Comparison of ENCODE assay signal across 18 cellular contexts in genomic region chr9:98150164-98150563, GRCh38.
"Had no signal": no experiment of that assay in that cellular context is flagged by ENCODE, and none has a peak within 500 bp of the region (broad histone marks: within the 10 kb centered on the region; RNA-seq: fewer than 3 reads in every experiment).

No MANE protein-coding gene starts in this region.

- H3K9me3 ChIP-seq: colonic mucosa, gastrocnemius medialis, psoas muscle, spleen, transverse colon had no signal

- H3K27ac Mint-ChIP-seq: activated CD8-positive, alpha-beta T cell treated with anti-CD3 and anti-CD28 coated beads for 36 hours; activated T-helper 1 cell treated with anti-CD3 and anti-CD28 coated beads, Interleukin-12 subunit alpha, Interleukin-12 subunit beta, Interleukin-2, Interleukin-4 antibody, amounts not matched to agents 30 ng/mL and 10 ng/mL and 1 ng/mL, durations not matched to agents 14 hours and 24 hours and 36 hours had no signal

- H3K36me3 ChIP-seq: cardiac muscle cell, colonic mucosa, gastrocnemius medialis had no signal

- H3K27ac ChIP-seq: cardiac muscle cell, colonic mucosa, gastrocnemius medialis, psoas muscle, spleen, transverse colon had no signal

- H3K4me1 ChIP-seq: gastrocnemius medialis, psoas muscle had no signal

- H3K9me3 Mint-ChIP-seq: activated CD8-positive, alpha-beta T cell treated with anti-CD3 and anti-CD28 coated beads for 36 hours; activated T-helper 1 cell treated with anti-CD3 and anti-CD28 coated beads, Interleukin-12 subunit alpha, Interleukin-12 subunit beta, Interleukin-2, Interleukin-4 antibody, amounts not matched to agents 30 ng/mL and 10 ng/mL and 1 ng/mL, durations not matched to agents 14 hours and 24 hours and 36 hours; naive B cell had no signal

- H3K27me3 ChIP-seq: cardiac muscle cell, colonic mucosa, gastrocnemius medialis, spleen, transverse colon had no signal

- H3K36me3 Mint-ChIP-seq: naive B cell had no signal

- DNase-seq: activated CD4-positive, alpha-beta T cell treated with anti-CD3 and anti-CD28 coated beads for 4 hours; activated CD8-positive, alpha-beta memory T cell treated with anti-CD3 and anti-CD28 coated beads, Interleukin-2, amount 50 U/mL, for 48 hours; activated CD8-positive, alpha-beta T cell treated with anti-CD3 and anti-CD28 coated beads for 36 hours; activated naive CD4-positive, alpha-beta T cell treated with Interleukin-2 at 50 U/mL for 16 hours; colonic mucosa; effector CD8-positive, alpha-beta T cell; gastrocnemius medialis; naive B cell; psoas muscle; spleen; stimulated activated CD4-positive, alpha-beta T cell treated with anti-CD3 and anti-CD28 coated beads, Interleukin-1b, Interleukin-23, amount 100 ng/mL, for 48 hours; stimulated activated naive CD4-positive, alpha-beta T cell; substantia nigra; SW 1271; transverse colon had no signal

- H3K4me3 Mint-ChIP-seq: activated CD8-positive, alpha-beta T cell treated with anti-CD3 and anti-CD28 coated beads for 36 hours; activated T-helper 1 cell treated with anti-CD3 and anti-CD28 coated beads, Interleukin-12 subunit alpha, Interleukin-12 subunit beta, Interleukin-2, Interleukin-4 antibody, amounts not matched to agents 30 ng/mL and 10 ng/mL and 1 ng/mL, durations not matched to agents 14 hours and 24 hours and 36 hours; naive B cell had no signal

- H3K4me3 ChIP-seq: cardiac muscle cell, colonic mucosa, gastrocnemius medialis, psoas muscle, spleen, transverse colon had no signal

- ATAC-seq: activated CD8-positive, alpha-beta T cell treated with anti-CD3 and anti-CD28 coated beads for 36 hours; gastrocnemius medialis; psoas muscle; sciatic nerve had no signal

- H3K27me3 Mint-ChIP-seq: activated CD8-positive, alpha-beta T cell treated with anti-CD3 and anti-CD28 coated beads for 36 hours; naive B cell had no signal
